ENCODE assay signal across 9 cellular contexts in the genomic region with DNA sequence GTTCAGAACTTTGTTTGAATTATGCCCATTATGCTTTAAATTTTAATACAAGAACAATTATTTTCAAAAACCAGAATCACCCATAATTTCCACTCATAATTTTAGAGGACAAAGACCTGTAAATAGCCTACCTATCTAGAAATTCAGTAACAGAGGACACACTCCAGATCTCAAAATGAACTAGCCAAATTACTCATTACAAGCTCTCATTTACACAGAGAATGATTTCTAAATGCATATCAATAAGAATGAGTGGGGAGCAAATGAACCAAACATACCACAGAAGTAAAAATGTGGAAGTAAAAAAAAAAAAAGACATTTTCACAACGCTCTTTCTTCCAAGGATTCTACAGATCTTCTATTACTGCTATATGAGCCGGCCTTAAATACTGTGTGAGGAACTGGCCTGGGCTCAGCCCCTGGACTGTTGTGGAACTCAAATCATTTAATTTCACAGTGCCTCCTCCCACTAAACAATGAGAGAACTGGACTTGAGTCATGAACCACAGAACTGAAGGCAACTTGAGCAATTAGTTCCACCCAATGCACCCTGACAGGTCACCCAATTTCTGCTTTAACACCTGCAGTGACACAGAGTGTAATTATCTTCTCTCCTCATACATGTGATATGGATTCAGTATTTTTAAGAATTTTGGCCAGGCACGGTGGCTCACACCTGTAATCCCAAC. TPM values are rescaled to one million over a fixed set of nuclear protein-coding genes. Genes with fewer than 3 reads are reported as not detected.
DNase-seq lines count a peak whose midpoint lies in the region; ATAC-seq and TF ChIP-seq lines count a peak whose summit lies in the region.
"Had no signal": no experiment of that assay in that cellular context is flagged by ENCODE, and none has a peak within 500 bp of the region (broad histone marks: within the 10 kb centered on the region; RNA-seq: fewer than 3 reads in every experiment).

No MANE protein-coding gene starts in this region.

- DNase-seq in Caki2 (ENCODE audit: low read depth) = peak; percentile 41
- DNase-seq in activated T-helper 1 cell treated with anti-CD3 and anti-CD28 coated beads, Interleukin-12 subunit alpha, Interleukin-12 subunit beta, Interleukin-2, Interleukin-4 antibody, amounts not matched to agents 30 ng/mL and 10 ng/mL and 1 ng/mL, durations not matched to agents 14 hours and 24 hours and 36 hours (ENCODE audit: low spot score) = no peak
- DNase-seq in left lung = no peak
- no peak for DNase-seq in KG1 (lab: John Stamatoyannopoulos, UW)
- DNase-seq in hepatocyte (ENCODE audit: low spot score) = no peak
- no peak for DNase-seq in C1 segment of cervical spinal cord (lab: John Stamatoyannopoulos, UW)
- DNase-seq: transverse colon had no signal

- H3K27me3 ChIP-seq in left lung (no peaks in the 10 kb centered on the region), hepatocyte (no peaks in the 10 kb centered on the region)
- H3K27me3 ChIP-seq: transverse colon had no signal

- ATAC-seq in HG03354 (IDR thresholded peaks at IDR 0.05; ENCODE audit: poor library complexity, severe bottlenecking, unreplicated experiment) = peak; percentile 46
- peak; percentile 78 for ATAC-seq in left lung
- ATAC-seq in GM21390 (IDR thresholded peaks at IDR 0.05; ENCODE audit: unreplicated experiment) = no peak

- in situ Hi-C loops in Caki2 (cut with HindIII; ENCODE audit: low pct_unique_long_range_greater_than_20kb, low sequenced_read_pairs) = loop anchor here (25.0 kb wide), 1 partner anchor 266 kb away; the partner anchor contains the start of gene SGSM3

- H3K27ac ChIP-seq in left lung (no peak overlapping the region), hepatocyte (no peak overlapping the region)
- H3K27ac ChIP-seq: transverse colon had no signal

- intact Hi-C loops in activated T-helper 1 cell treated with anti-CD3 and anti-CD28 coated beads, Interleukin-12 subunit alpha, Interleukin-12 subunit beta, Interleukin-2, Interleukin-4 antibody, amounts not matched to agents 30 ng/mL and 10 ng/mL and 1 ng/mL, durations not matched to agents 14 hours and 24 hours and 36 hours (cut with micrococcal nuclease) = loop anchor here (2.0 kb wide), 1 partner anchor 96 kb away; no protein-coding TSS in a partner anchor
- intact Hi-C loops in left lung (cut with DNase I) = no loop called here

- peaks cover 34% of the 10 kb centered on the region for H3K4me1 Mint-ChIP-seq in activated T-helper 1 cell treated with anti-CD3 and anti-CD28 coated beads, Interleukin-12 subunit alpha, Interleukin-12 subunit beta, Interleukin-2, Interleukin-4 antibody, amounts not matched to agents 30 ng/mL and 10 ng/mL and 1 ng/mL, durations not matched to agents 14 hours and 24 hours and 36 hours (ENCODE audit: low read depth)

- TF ChIP-seq CTCF in left lung (IDR thresholded peaks at IDR 0.05) (no peak), hepatocyte (IDR thresholded peaks at IDR 0.05; ENCODE audit: poor library complexity) (no peak)

- H3K36me3 ChIP-seq in left lung (no peaks in the 10 kb centered on the region), hepatocyte (replicated peaks; ENCODE audit: insufficient read depth, low read depth) (no peaks in the 10 kb centered on the region)
- H3K36me3 ChIP-seq: transverse colon had no signal

- no peaks in the 10 kb centered on the region for H3K9me2 ChIP-seq in hepatocyte (replicated peaks; ENCODE audit: insufficient read depth)

- H3K9me3 ChIP-seq in left lung = no peaks in the 10 kb centered on the region
- H3K9me3 ChIP-seq in hepatocyte (ENCODE audit: low read depth) = no peaks in the 10 kb centered on the region
- H3K9me3 ChIP-seq: transverse colon had no signal

- no peaks in the 10 kb centered on the region for H3K9me3 Mint-ChIP-seq in activated T-helper 1 cell treated with anti-CD3 and anti-CD28 coated beads, Interleukin-12 subunit alpha, Interleukin-12 subunit beta, Interleukin-2, Interleukin-4 antibody, amounts not matched to agents 30 ng/mL and 10 ng/mL and 1 ng/mL, durations not matched to agents 14 hours and 24 hours and 36 hours

- 94% methylated on average over 3 of the region's 3 CpGs for WGBS in hepatocyte (ENCODE audit: low lambda C conversion rate, missing lambda C conversion rate)

- no peak overlapping the region for H3K4me3 ChIP-seq in left lung
- H3K4me3 ChIP-seq in hepatocyte = no peak overlapping the region
- H3K4me3 ChIP-seq: transverse colon had no signal

- no peak overlapping the region for H2AFZ ChIP-seq in hepatocyte

- no peaks in the 10 kb centered on the region for H3K27me3 Mint-ChIP-seq in activated T-helper 1 cell treated with anti-CD3 and anti-CD28 coated beads, Interleukin-12 subunit alpha, Interleukin-12 subunit beta, Interleukin-2, Interleukin-4 antibody, amounts not matched to agents 30 ng/mL and 10 ng/mL and 1 ng/mL, durations not matched to agents 14 hours and 24 hours and 36 hours (ENCODE audit: insufficient read depth)

- H3K4me1 ChIP-seq in left lung (peaks cover 0 to 46% of the 10 kb centered on the region in 2 donors), hepatocyte (ENCODE audit: insufficient read depth) (no peaks in the 10 kb centered on the region)

- H3K79me2 ChIP-seq in hepatocyte = peaks cover 100% of the 10 kb centered on the region

- peak overlapping the region; percentile 62 for H3K27ac Mint-ChIP-seq in activated T-helper 1 cell treated with anti-CD3 and anti-CD28 coated beads, Interleukin-12 subunit alpha, Interleukin-12 subunit beta, Interleukin-2, Interleukin-4 antibody, amounts not matched to agents 30 ng/mL and 10 ng/mL and 1 ng/mL, durations not matched to agents 14 hours and 24 hours and 36 hours

- H4K20me1 ChIP-seq in hepatocyte (ENCODE audit: insufficient read depth, poor library complexity, severe bottlenecking) = peaks cover 45% of the 10 kb centered on the region

- peaks cover 2% of the 10 kb centered on the region for H3K36me3 Mint-ChIP-seq in activated T-helper 1 cell treated with anti-CD3 and anti-CD28 coated beads, Interleukin-12 subunit alpha, Interleukin-12 subunit beta, Interleukin-2, Interleukin-4 antibody, amounts not matched to agents 30 ng/mL and 10 ng/mL and 1 ng/mL, durations not matched to agents 14 hours and 24 hours and 36 hours (ENCODE audit: low read depth)

- H3K4me2 ChIP-seq in hepatocyte = no peak overlapping the region

- no peak overlapping the region for H3K4me3 Mint-ChIP-seq in activated T-helper 1 cell treated with anti-CD3 and anti-CD28 coated beads, Interleukin-12 subunit alpha, Interleukin-12 subunit beta, Interleukin-2, Interleukin-4 antibody, amounts not matched to agents 30 ng/mL and 10 ng/mL and 1 ng/mL, durations not matched to agents 14 hours and 24 hours and 36 hours

RNA-seq across cellular contexts. Expression of gene MRTFA, which starts 8.0 kb away (rescaled TPM):
- 9.4 and 24.6 TPM in 2 replicates for total RNA-seq in Caki2 (2014; rRNA removed; shearing (Covaris generic); ENCODE audit: low replicate concordance)
- total RNA-seq in activated T-helper 1 cell treated with anti-CD3 and anti-CD28 coated beads, Interleukin-12 subunit alpha, Interleukin-12 subunit beta, Interleukin-2, Interleukin-4 antibody, amounts not matched to agents 30 ng/mL and 10 ng/mL and 1 ng/mL, durations not matched to agents 14 hours and 24 hours and 36 hours = 47.4 and 47.8 TPM in 2 replicates
- total RNA-seq in left lung = 10 to 100 TPM; 56.1 to 58.0 TPM
- total RNA-seq in hepatocyte = 16.7 and 29.7 TPM in 2 replicates
- polyA plus RNA-seq in hepatocyte = 19.0 and 20.9 TPM in 2 replicates

RNA-seq across cellular contexts. Expression of gene MCHR1, which starts 50.8 kb away (rescaled TPM):
- not detected in 2 replicates for total RNA-seq in Caki2 (2014; rRNA removed; shearing (Covaris generic); ENCODE audit: low replicate concordance)
- total RNA-seq in activated T-helper 1 cell treated with anti-CD3 and anti-CD28 coated beads, Interleukin-12 subunit alpha, Interleukin-12 subunit beta, Interleukin-2, Interleukin-4 antibody, amounts not matched to agents 30 ng/mL and 10 ng/mL and 1 ng/mL, durations not matched to agents 14 hours and 24 hours and 36 hours = not detected in 2 replicates
- under 1 TPM in 1 of 2 donors, not detected in 1; 0.23 TPM for total RNA-seq in left lung
- 0.50 and 1.1 TPM in 2 replicates for total RNA-seq in hepatocyte
- polyA plus RNA-seq in hepatocyte = 1.1 TPM in 1 of 2 replicates, not detected in the other
